Comparison of ENCODE assay signal across 22 cellular contexts in the genomic region with DNA sequence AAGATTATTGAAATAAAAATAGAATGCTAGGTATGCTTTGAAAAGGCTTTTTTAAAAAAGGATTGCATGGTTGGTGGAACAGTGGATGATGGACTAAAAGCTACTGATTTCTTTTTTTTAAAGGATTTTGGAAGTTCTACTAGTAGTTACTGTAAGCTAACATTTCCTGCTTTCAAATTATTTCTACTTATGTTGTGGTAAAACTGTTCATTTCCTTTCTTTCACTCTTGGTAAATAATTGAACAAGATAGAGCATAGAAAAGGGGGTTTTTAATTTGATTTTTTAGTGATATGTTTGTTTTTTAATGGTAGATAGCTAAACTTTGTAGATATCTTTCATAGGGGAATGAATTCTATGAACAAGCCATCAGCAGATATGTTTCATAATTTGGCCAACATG.
DNase-seq lines count a peak whose midpoint lies in the region; ATAC-seq, FAIRE-seq and TF ChIP-seq lines count a peak whose summit lies in the region.
"Had no signal": no experiment of that assay in that cellular context is flagged by ENCODE, and none has a peak within 500 bp of the region (broad histone marks: within the 10 kb centered on the region; RNA-seq: fewer than 3 reads in every experiment).

No MANE protein-coding gene starts in this region.

- H3K9me3 Mint-ChIP-seq in activated T-cell treated with anti-CD3 and anti-CD28 coated beads, Interleukin-2, amount 50 U/mL, for 4 hours = no peaks in the 10 kb centered on the region
- no peaks in the 10 kb centered on the region for H3K9me3 Mint-ChIP-seq in activated CD4-positive, alpha-beta memory T cell treated with anti-CD3 and anti-CD28 coated beads for 36 hours
- no peaks in the 10 kb centered on the region for H3K9me3 Mint-ChIP-seq in immature natural killer cell
- H3K9me3 Mint-ChIP-seq: activated T-helper 2 cell treated with anti-CD3 and anti-CD28 coated beads, Interferon-gamma antibody, Interleukin-2, Interleukin-4, amounts not matched to agents 10 μg/mL and 5 μg/mL and 100 μg/mL, durations not matched to agents 14 hours and 24 hours and 36 hours had no signal

- peak overlapping the region; percentile 17 for H3K4me3 Mint-ChIP-seq in activated T-cell treated with anti-CD3 and anti-CD28 coated beads, Interleukin-2, amount 50 U/mL, for 4 hours
- H3K4me3 Mint-ChIP-seq in activated CD4-positive, alpha-beta memory T cell treated with anti-CD3 and anti-CD28 coated beads for 36 hours = no peak overlapping the region
- no peak overlapping the region for H3K4me3 Mint-ChIP-seq in immature natural killer cell

- peak overlapping the region; percentile 15 for H3K27ac Mint-ChIP-seq in activated CD4-positive, alpha-beta memory T cell treated with anti-CD3 and anti-CD28 coated beads for 36 hours
- H3K27ac Mint-ChIP-seq in immature natural killer cell = peak overlapping the region in 5 of 6 donors; percentile 2 to 51 (median 36)
- H3K27ac Mint-ChIP-seq: activated T-helper 2 cell treated with anti-CD3 and anti-CD28 coated beads, Interferon-gamma antibody, Interleukin-2, Interleukin-4, amounts not matched to agents 10 μg/mL and 5 μg/mL and 100 μg/mL, durations not matched to agents 14 hours and 24 hours and 36 hours had no signal

- no peak for ATAC-seq in activated T-cell treated with anti-CD3 and anti-CD28 coated beads, Interleukin-2, amount 50 U/mL, for 4 hours
- ATAC-seq in HG03196 (IDR thresholded peaks at IDR 0.05; ENCODE audit: unreplicated experiment) = no peak
- no peak for ATAC-seq in HG03469 (IDR thresholded peaks at IDR 0.05; ENCODE audit: unreplicated experiment)
- ATAC-seq: HCT116, left lobe of liver had no signal

- CTCF ChIA-PET in activated CD4-positive, alpha-beta memory T cell treated with anti-CD3 and anti-CD28 coated beads for 36 hours (lab: Charles Lee) = no interaction called here

- peaks cover 25% of the 10 kb centered on the region for H3K36me3 Mint-ChIP-seq in activated T-cell treated with anti-CD3 and anti-CD28 coated beads, Interleukin-2, amount 50 U/mL, for 4 hours (ENCODE audit: insufficient read depth)
- H3K36me3 Mint-ChIP-seq in activated CD4-positive, alpha-beta memory T cell treated with anti-CD3 and anti-CD28 coated beads for 36 hours = peaks cover 22% of the 10 kb centered on the region
- peaks cover 10 to 20% (median 12%) of the 10 kb centered on the region in 3 donors for H3K36me3 Mint-ChIP-seq in immature natural killer cell

- FAIRE-seq in D721Med (lab: Jason Lieb, UNC) = peak; percentile 90
- FAIRE-seq: colon had no signal

- intact Hi-C loops in activated CD4-positive, alpha-beta memory T cell treated with anti-CD3 and anti-CD28 coated beads for 36 hours (cut with micrococcal nuclease) = no loop called here

- no peak for TF ChIP-seq CTCF in D721Med (IDR thresholded peaks at IDR 0.05; ENCODE audit: insufficient read depth, missing control alignments)

- POLR2A ChIA-PET in activated CD4-positive, alpha-beta memory T cell treated with anti-CD3 and anti-CD28 coated beads for 36 hours (lab: Charles Lee) = no interaction called here

- no peak for DNase-seq in activated T-cell treated with anti-CD3 and anti-CD28 coated beads, Interleukin-2, amount 50 U/mL, for 4 hours
- no peak for DNase-seq in activated T-cell treated with anti-CD3 and anti-CD28 coated beads, Interleukin-2, amount 50 U/mL, for 48 hours
- DNase-seq in D721Med (ENCODE audit: insufficient read length, low spot score) (no peak), immature natural killer cell (no peak), NCI-H226 (no peak)
- no peak for DNase-seq in activated CD4-positive, alpha-beta memory T cell treated with anti-CD3 and anti-CD28 coated beads for 36 hours
- DNase-seq: amygdala; effector CD8-positive, alpha-beta T cell; EL; foreskin melanocyte; mesendoderm; NCI-H1092; NCI-H187 treated with DMSO at 0.1 percent for 48 hours; retina; stimulated activated CD4-positive, alpha-beta T cell treated with anti-CD3 and anti-CD28 coated beads, Interleukin-2, amount 100 ng/mL, for 24 hours; WERI-Rb-1 had no signal

- H3K27me3 Mint-ChIP-seq in activated T-cell treated with anti-CD3 and anti-CD28 coated beads, Interleukin-2, amount 50 U/mL, for 4 hours (ENCODE audit: low read depth) = no peaks in the 10 kb centered on the region
- H3K27me3 Mint-ChIP-seq in activated CD4-positive, alpha-beta memory T cell treated with anti-CD3 and anti-CD28 coated beads for 36 hours = no peaks in the 10 kb centered on the region
- no peaks in the 10 kb centered on the region for H3K27me3 Mint-ChIP-seq in immature natural killer cell (ENCODE audit: low read depth in 3 of 3)

- H3K4me1 Mint-ChIP-seq in activated T-cell treated with anti-CD3 and anti-CD28 coated beads, Interleukin-2, amount 50 U/mL, for 4 hours (ENCODE audit: low read depth) = peaks cover 24% of the 10 kb centered on the region
- H3K4me1 Mint-ChIP-seq in activated CD4-positive, alpha-beta memory T cell treated with anti-CD3 and anti-CD28 coated beads for 36 hours (ENCODE audit: low read depth) = peaks cover 16% of the 10 kb centered on the region
- H3K4me1 Mint-ChIP-seq in immature natural killer cell = peaks cover 14 to 17% of the 10 kb centered on the region in 2 donors
